8 cellular contexts compared by ENCODE assay signal in the genomic region with DNA sequence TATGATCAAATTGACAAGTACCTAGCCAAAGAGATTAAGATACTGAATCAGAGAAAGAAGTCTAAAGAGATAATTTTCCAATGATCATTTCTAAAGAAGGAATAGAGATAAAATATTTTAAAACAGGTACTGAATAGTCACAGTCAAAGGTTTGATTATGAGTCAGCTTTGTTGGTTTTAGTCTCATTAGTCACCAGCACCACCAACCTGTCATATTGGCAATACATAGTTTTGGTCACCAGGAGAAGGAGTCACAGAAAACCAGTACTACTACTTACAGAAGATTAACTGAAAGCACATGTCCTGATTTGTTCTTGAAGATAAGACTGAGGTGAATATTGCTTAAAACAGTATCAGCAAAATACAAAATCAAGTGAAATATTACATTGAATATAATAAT. TPM values are rescaled to one million over a fixed set of nuclear protein-coding genes. Genes with fewer than 3 reads are reported as not detected.
DNase-seq lines count a peak whose midpoint lies in the region; ATAC-seq and TF ChIP-seq lines count a peak whose summit lies in the region.

No MANE protein-coding gene starts in this region.

- H3K4me2 ChIP-seq in HCT116 (ENCODE audit: low read length) = peak overlapping the region; percentile 44

- H3K27ac ChIP-seq in HCT116 (ENCODE audit: low read depth, low read length) = no peak overlapping the region; the same call in 1 of the 2 replicates

- DNase-seq in stimulated activated CD4-positive, alpha-beta T cell treated with anti-CD3 and anti-CD28 coated beads, Interleukin-2, amount 100 ng/mL, for 4 hours (ENCODE audit: low read depth) = peak; percentile 24
- no peak for DNase-seq in stimulated activated CD4-positive, alpha-beta T cell treated with anti-CD3 and anti-CD28 coated beads, Interleukin-2, amount 100 ng/mL, for 48 hours
- DNase-seq in HCT116 (ENCODE audit: low read depth, low spot score) = peak; percentile 82
- peak; percentile 23 for DNase-seq in LNCaP clone FGC (ENCODE audit: low read depth)
- no peak for DNase-seq in chondrocyte (ENCODE audit: low spot score)
- peak; percentile 18 for DNase-seq in stimulated activated naive B cell treated with anti-CD40 and anti-IgM and Interleukin-4, amounts not matched to agents 10 μg/mL and 1 μg/mL and 100 μg/mL, for 72 hours
- no peak for DNase-seq in SHP77 treated with DMSO at 0.1 percent for 48 hours (lab: John Stamatoyannopoulos, UW)
- no peak for DNase-seq in NCI-H1694 treated with DMSO at 0.1 percent for 48 hours (lab: John Stamatoyannopoulos, UW)

- H3K4me1 Mint-ChIP-seq in chondrocyte (ENCODE audit: low read depth) = peaks cover 59% of the 10 kb centered on the region
- peaks cover 27 to 33% of the 10 kb centered on the region in 2 donors for H3K4me1 Mint-ChIP-seq in stimulated activated naive B cell treated with anti-CD40 and anti-IgM and Interleukin-4, amounts not matched to agents 10 μg/mL and 1 μg/mL and 100 μg/mL, for 72 hours

- POLR2A ChIA-PET in HCT116 (lab: Charles Lee) = no interaction called here

- RAD21 ChIA-PET in HCT116 (lab: Charles Lee; ENCODE audit: low non-redundant PET in 1 of 2, low total read pairs in 2 of 2, uncharacterized antibody in 2 of 2, unreplicated experiment in 2 of 2) = no interaction called here

- H3K4me1 ChIP-seq in HCT116 (ENCODE audit: control insufficient read depth in 1 of 2, insufficient read depth in 2 of 2, low read length in 2 of 2) = peaks cover 13% of the 10 kb centered on the region in 2 experiments

- no TSS peak for BruUV-seq in HCT116 (replicated peaks; lab: Mats Ljungman, UMichigan)

- CTCF ChIA-PET in HCT116 (lab: Charles Lee) = no interaction called here

- TF ChIP-seq RAD21 in HCT116 (IDR thresholded peaks at IDR 0.05; ENCODE audit: low read depth) = peak; percentile 62

- no peak overlapping the region for H3K4me3 ChIP-seq in HCT116 (replicated peaks in 1 of 2; ENCODE audit: low read depth in 1 of 2, low read length in 2 of 2)
- no peak overlapping the region for H3K4me3 ChIP-seq in LNCaP clone FGC (ENCODE audit: low read depth, low read length)

- H3K27ac Mint-ChIP-seq in chondrocyte (ENCODE audit: unreplicated experiment) = no peak overlapping the region
- H3K27ac Mint-ChIP-seq in stimulated activated naive B cell treated with anti-CD40 and anti-IgM and Interleukin-4, amounts not matched to agents 10 μg/mL and 1 μg/mL and 100 μg/mL, for 72 hours = no peak overlapping the region

- no peak for TF ChIP-seq POLR2A in HCT116 (IDR thresholded peaks at IDR 0.05; ENCODE audit: borderline replicate concordance, extremely low read depth, insufficient read depth, insufficient read length)

- intact Hi-C loops in HCT116 (cut with micrococcal nuclease) = no loop called here

- H3K36me3 Mint-ChIP-seq in chondrocyte (ENCODE audit: low read depth) = no peaks in the 10 kb centered on the region
- H3K36me3 Mint-ChIP-seq in stimulated activated naive B cell treated with anti-CD40 and anti-IgM and Interleukin-4, amounts not matched to agents 10 μg/mL and 1 μg/mL and 100 μg/mL, for 72 hours = peaks cover 0 to 3% of the 10 kb centered on the region in 2 donors

- TF ChIP-seq CTCF in HCT116 (IDR thresholded peaks at IDR 0.05 in 2 of 3, conservative IDR thresholded peaks at IDR 0.05 in 1 of 3; ENCODE audit: borderline replicate concordance in 1 of 3, insufficient read depth in 1 of 3, low read depth in 2 of 3, low read length in 2 of 3) (peak in 2 of 3 experiments; percentile 24 to 36; a peak in 3 of 6 replicates), LNCaP clone FGC (IDR thresholded peaks at IDR 0.05; ENCODE audit: control insufficient read depth, extremely low read depth, insufficient read depth) (peak; percentile 23; the same call in 1 of the 2 replicates), chondrocyte (IDR thresholded peaks at IDR 0.05) (peak; percentile 41)

- peak; percentile 98 for ATAC-seq in HCT116
- ATAC-seq in stimulated activated naive B cell treated with anti-CD40 and anti-IgM and Interleukin-4, amounts not matched to agents 10 μg/mL and 1 μg/mL and 100 μg/mL, for 72 hours (replicated peaks) = peak; percentile 99 to 100

- H3K9ac ChIP-seq in HCT116 (ENCODE audit: low read length) = peak overlapping the region; percentile 19; the same call in 1 of the 2 replicates

- H3K27me3 Mint-ChIP-seq in chondrocyte (ENCODE audit: low read depth) = no peaks in the 10 kb centered on the region
- no peaks in the 10 kb centered on the region for H3K27me3 Mint-ChIP-seq in stimulated activated naive B cell treated with anti-CD40 and anti-IgM and Interleukin-4, amounts not matched to agents 10 μg/mL and 1 μg/mL and 100 μg/mL, for 72 hours

- H2AFZ ChIP-seq in HCT116 (ENCODE audit: low read depth, low read length, poor library complexity, severe bottlenecking) = peak overlapping the region; percentile 11

- peaks cover 3% of the 10 kb centered on the region for H3K9me3 Mint-ChIP-seq in chondrocyte (ENCODE audit: low read depth)
- H3K9me3 Mint-ChIP-seq in stimulated activated naive B cell treated with anti-CD40 and anti-IgM and Interleukin-4, amounts not matched to agents 10 μg/mL and 1 μg/mL and 100 μg/mL, for 72 hours = no peaks in the 10 kb centered on the region

- no peaks in the 10 kb centered on the region for H3K79me2 ChIP-seq in HCT116 (ENCODE audit: insufficient read depth, low read length)

- no peaks in the 10 kb centered on the region for H3K27me3 ChIP-seq in HCT116 (ENCODE audit: insufficient read depth, low read length)

- H3K4me3 Mint-ChIP-seq in chondrocyte (ENCODE audit: unreplicated experiment) = no peak overlapping the region
- no peak overlapping the region for H3K4me3 Mint-ChIP-seq in stimulated activated naive B cell treated with anti-CD40 and anti-IgM and Interleukin-4, amounts not matched to agents 10 μg/mL and 1 μg/mL and 100 μg/mL, for 72 hours

- no peaks in the 10 kb centered on the region; the same call in 1 of the 2 replicates for H3K9me2 ChIP-seq in HCT116 (ENCODE audit: insufficient read depth)

- no peaks in the 10 kb centered on the region for H3K36me3 ChIP-seq in HCT116 (ENCODE audit: control insufficient read depth in 1 of 2, insufficient read depth in 2 of 2, low read length in 2 of 2)

- no peaks in the 10 kb centered on the region for H4K20me1 ChIP-seq in HCT116 (ENCODE audit: insufficient read depth)

- no peaks in the 10 kb centered on the region for H3K9me3 ChIP-seq in HCT116 (ENCODE audit: control insufficient read depth in 1 of 2, insufficient read depth in 1 of 2, low read depth in 1 of 2, low read length in 2 of 2)

TF ChIP-seq in HCT116, 20 proteins besides CTCF, POLR2A, EP300 and RAD21 (continues in another document):
- TF ChIP-seq, protein P1, sequence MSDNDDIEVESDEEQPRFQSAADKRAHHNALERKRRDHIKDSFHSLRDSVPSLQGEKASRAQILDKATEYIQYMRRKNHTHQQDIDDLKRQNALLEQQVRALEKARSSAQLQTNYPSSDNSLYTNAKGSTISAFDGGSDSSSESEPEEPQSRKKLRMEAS (IDR thresholded peaks at IDR 0.05) = peak; percentile 83
- TF ChIP-seq, protein P2, sequence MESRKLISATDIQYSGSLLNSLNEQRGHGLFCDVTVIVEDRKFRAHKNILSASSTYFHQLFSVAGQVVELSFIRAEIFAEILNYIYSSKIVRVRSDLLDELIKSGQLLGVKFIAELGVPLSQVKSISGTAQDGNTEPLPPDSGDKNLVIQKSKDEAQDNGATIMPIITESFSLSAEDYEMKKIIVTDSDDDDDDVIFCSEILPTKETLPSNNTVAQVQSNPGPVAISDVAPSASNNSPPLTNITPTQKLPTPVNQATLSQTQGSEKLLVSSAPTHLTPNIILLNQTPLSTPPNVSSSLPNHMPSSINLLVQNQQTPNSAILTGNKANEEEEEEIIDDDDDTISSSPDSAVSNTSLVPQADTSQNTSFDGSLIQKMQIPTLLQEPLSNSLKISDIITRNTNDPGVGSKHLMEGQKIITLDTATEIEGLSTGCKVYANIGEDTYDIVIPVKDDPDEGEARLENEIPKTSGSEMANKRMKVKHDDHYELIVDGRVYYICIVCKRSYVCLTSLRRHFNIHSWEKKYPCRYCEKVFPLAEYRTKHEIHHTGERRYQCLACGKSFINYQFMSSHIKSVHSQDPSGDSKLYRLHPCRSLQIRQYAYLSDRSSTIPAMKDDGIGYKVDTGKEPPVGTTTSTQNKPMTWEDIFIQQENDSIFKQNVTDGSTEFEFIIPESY (IDR thresholded peaks at IDR 0.05; ENCODE audit: extremely low read depth, insufficient replicate concordance, low read length) = no peak
- TF ChIP-seq TCF7L2 (IDR thresholded peaks at IDR 0.05; ENCODE audit: borderline replicate concordance, extremely low read depth, insufficient read depth, insufficient read length) (no peak), EZH2 (IDR thresholded peaks at IDR 0.05) (no peak), CEBPB (IDR thresholded peaks at IDR 0.05; ENCODE audit: low read depth) (0 out of 2 replicates have a peak, but pooled peaks have one; percentile 11), YY1 (IDR thresholded peaks at IDR 0.05; ENCODE audit: extremely low read depth, insufficient replicate concordance, low read depth, low read length) (no peak), SRF (IDR thresholded peaks at IDR 0.05; ENCODE audit: low read depth) (no peak), FOSL1 (IDR thresholded peaks at IDR 0.05; ENCODE audit: low read depth) (peak; percentile 87), CBX3 (IDR thresholded peaks at IDR 0.05; ENCODE audit: low read depth) (peak; percentile 77), EGR1 (IDR thresholded peaks at IDR 0.05; ENCODE audit: low read depth) (no peak), ZNF274 (IDR thresholded peaks at IDR 0.05; ENCODE audit: low read depth, low read length) (no peak), JUND (IDR thresholded peaks at IDR 0.05) (peak; percentile 75)
- TF ChIP-seq, protein P3, sequence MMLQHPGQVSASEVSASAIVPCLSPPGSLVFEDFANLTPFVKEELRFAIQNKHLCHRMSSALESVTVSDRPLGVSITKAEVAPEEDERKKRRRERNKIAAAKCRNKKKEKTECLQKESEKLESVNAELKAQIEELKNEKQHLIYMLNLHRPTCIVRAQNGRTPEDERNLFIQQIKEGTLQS (IDR thresholded peaks at IDR 0.05) = no peak

RNA-seq across cellular contexts. Expression of a gene that starts 34.6 kb away (rescaled TPM):
- total RNA-seq in HCT116 (2021; ENCODE audit: unreplicated experiment) (3.4 TPM), chondrocyte (63.1 to 99.0 TPM (median 63.3 TPM) in 3 replicates)
- 0.49 and 0.64 TPM in 2 replicates for polyA plus RNA-seq in HCT116 (2012)

Comparison
In these comparisons a context has a peak if more than half of its experiments do, and no peak if none do; other contexts are left out.
1. DNase-seq: peak in stimulated activated CD4-positive, alpha-beta T cell treated with anti-CD3 and anti-CD28 coated beads, Interleukin-2, amount 100 ng/mL, for 4 hours (single experiment), HCT116 (single experiment), LNCaP clone FGC (single experiment) and stimulated activated naive B cell treated with anti-CD40 and anti-IgM and Interleukin-4, amounts not matched to agents 10 μg/mL and 1 μg/mL and 100 μg/mL, for 72 hours (single experiment); none in stimulated activated CD4-positive, alpha-beta T cell treated with anti-CD3 and anti-CD28 coated beads, Interleukin-2, amount 100 ng/mL, for 48 hours (0 of 2), chondrocyte (single experiment), SHP77 treated with DMSO at 0.1 percent for 48 hours (single experiment) and NCI-H1694 treated with DMSO at 0.1 percent for 48 hours (single experiment).
2. RNA of a gene that starts 34.6 kb away (total RNA-seq): 63.1 to 99.0 TPM in chondrocyte; 3.4 TPM in HCT116 (single experiment); every median in the first group is over 10 times any median in the second.
3. Peak in every context shown above with its lines, with median percentiles within 50 percentile points of each other: CTCF ChIP-seq.